ENCODE assay signal across 1 cellular context in the genomic region with DNA sequence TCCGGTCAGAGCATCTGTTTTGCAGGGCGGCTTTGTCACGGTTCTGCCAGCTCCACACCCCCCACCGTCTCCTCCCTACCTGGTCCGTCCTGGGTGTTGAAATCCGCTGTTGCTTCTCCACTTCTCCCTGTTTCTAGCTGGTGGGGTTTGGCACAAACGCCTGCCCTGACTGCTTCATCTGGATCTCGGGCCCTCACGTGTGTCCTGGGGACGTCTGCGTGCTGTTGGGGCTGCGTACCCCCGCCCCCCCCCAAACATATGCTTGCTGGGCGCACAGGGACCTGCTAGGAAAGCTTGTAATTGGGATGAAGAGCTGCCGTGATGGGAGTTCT.
TF ChIP-seq lines count a peak whose summit lies in the region.

No MANE protein-coding gene starts in this region.

TF ChIP-seq in K562, 482 proteins besides CTCF, POLR2A, EP300 and RAD21 (continued from another document):
- TF ChIP-seq, protein P1, sequence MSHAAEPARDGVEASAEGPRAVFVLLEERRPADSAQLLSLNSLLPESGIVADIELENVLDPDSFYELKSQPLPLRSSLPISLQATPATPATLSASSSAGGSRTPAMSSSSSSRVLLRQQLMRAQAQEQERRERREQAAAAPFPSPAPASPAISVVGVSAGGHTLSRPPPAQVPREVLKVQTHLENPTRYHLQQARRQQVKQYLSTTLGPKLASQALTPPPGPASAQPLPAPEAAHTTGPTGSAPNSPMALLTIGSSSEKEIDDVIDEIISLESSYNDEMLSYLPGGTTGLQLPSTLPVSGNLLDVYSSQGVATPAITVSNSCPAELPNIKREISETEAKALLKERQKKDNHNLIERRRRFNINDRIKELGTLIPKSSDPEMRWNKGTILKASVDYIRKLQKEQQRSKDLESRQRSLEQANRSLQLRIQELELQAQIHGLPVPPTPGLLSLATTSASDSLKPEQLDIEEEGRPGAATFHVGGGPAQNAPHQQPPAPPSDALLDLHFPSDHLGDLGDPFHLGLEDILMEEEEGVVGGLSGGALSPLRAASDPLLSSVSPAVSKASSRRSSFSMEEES (CRISPR knock-in tag; IDR thresholded peaks at IDR 0.05) = no peak
